In genomic region chr12:71162832-71163711, GRCh38 we compare ENCODE assay signal across 1 cellular context.
TF ChIP-seq lines count a peak whose summit lies in the region.

No MANE protein-coding gene starts in this region.

TF ChIP-seq in HepG2, 621 proteins besides CTCF, POLR2A, EP300 and RAD21 (continued from another document and continues in another):
- TF ChIP-seq HMGXB4 (CRISPR knock-in tag; IDR thresholded peaks at IDR 0.05; ENCODE audit: borderline replicate concordance in 1 of 2, low read depth in 1 of 2): 0 out of 4 replicates have a peak, but pooled peaks of 1 of the 2 experiments have one; percentile 26
- peak; percentile 84 for TF ChIP-seq ZNF609 (CRISPR knock-in tag; IDR thresholded peaks at IDR 0.05; ENCODE audit: borderline replicate concordance)
- TF ChIP-seq FOSL2 (CRISPR knock-in tag; IDR thresholded peaks at IDR 0.05): peak; percentile 61
- TF ChIP-seq ZNF615 (CRISPR knock-in tag; IDR thresholded peaks at IDR 0.05; ENCODE audit: borderline replicate concordance): no peak
- no peak for TF ChIP-seq MYC (CRISPR knock-in tag; IDR thresholded peaks at IDR 0.05; ENCODE audit: borderline replicate concordance)
- TF ChIP-seq MYNN (CRISPR knock-in tag; IDR thresholded peaks at IDR 0.05; ENCODE audit: low read depth): no peak
- no peak for TF ChIP-seq MBNL3 (CRISPR knock-in tag; conservative IDR thresholded peaks at IDR 0.05)
- TF ChIP-seq MAFK (conservative IDR thresholded peaks at IDR 0.05 in 1 of 2, IDR thresholded peaks at IDR 0.05 in 1 of 2; ENCODE audit: low read length in 2 of 2): no peak
- no peak for TF ChIP-seq NR0B2 (CRISPR knock-in tag; IDR thresholded peaks at IDR 0.05)
- peak; percentile 69; the same call in 1 of the 2 replicates for TF ChIP-seq PPARG (CRISPR knock-in tag; conservative IDR thresholded peaks at IDR 0.05)
- peak; percentile 99 for TF ChIP-seq MEF2D (CRISPR knock-in tag; IDR thresholded peaks at IDR 0.05)
- TF ChIP-seq HOXA3 (CRISPR knock-in tag; IDR thresholded peaks at IDR 0.05): peak; percentile 41; the same call in 1 of the 2 replicates
- peak; percentile 61 for TF ChIP-seq ZNF18 (CRISPR knock-in tag; IDR thresholded peaks at IDR 0.05; ENCODE audit: insufficient replicate concordance)
- TF ChIP-seq PATZ1 (CRISPR knock-in tag; IDR thresholded peaks at IDR 0.05): no peak
- no peak for TF ChIP-seq TAF1 (CRISPR knock-in tag; IDR thresholded peaks at IDR 0.05)
- no peak for TF ChIP-seq NFRKB (IDR thresholded peaks at IDR 0.05)
- TF ChIP-seq TERF1 (CRISPR knock-in tag; IDR thresholded peaks at IDR 0.05): no peak
- TF ChIP-seq TEAD3 (CRISPR knock-in tag; optimal IDR thresholded peaks at IDR 0.05; ENCODE audit: borderline replicate concordance): no peak
- peak; percentile 25; the same call in 1 of the 2 replicates for TF ChIP-seq ZKSCAN8 (CRISPR knock-in tag; IDR thresholded peaks at IDR 0.05; ENCODE audit: borderline replicate concordance)
- no peak for TF ChIP-seq SP5 (CRISPR knock-in tag; IDR thresholded peaks at IDR 0.05; ENCODE audit: borderline replicate concordance, low read depth)
- TF ChIP-seq ZNF614 (CRISPR knock-in tag; IDR thresholded peaks at IDR 0.05; ENCODE audit: borderline replicate concordance): peak; percentile 58; the same call in 1 of the 2 replicates
- peak; percentile 79 for TF ChIP-seq SIX1 (CRISPR knock-in tag; IDR thresholded peaks at IDR 0.05; ENCODE audit: borderline replicate concordance)
- no peak for TF ChIP-seq ELK4 (CRISPR knock-in tag; IDR thresholded peaks at IDR 0.05; ENCODE audit: borderline replicate concordance)
- TF ChIP-seq POGZ (CRISPR knock-in tag; IDR thresholded peaks at IDR 0.05): peak; percentile 68; the same call in 1 of the 2 replicates
- TF ChIP-seq MAFG (CRISPR knock-in tag; IDR thresholded peaks at IDR 0.05): no peak
- TF ChIP-seq ZBTB44 (CRISPR knock-in tag; IDR thresholded peaks at IDR 0.05): no peak
- peak; percentile 55; the same call in 1 of the 2 replicates for TF ChIP-seq ZNF124 (CRISPR knock-in tag; IDR thresholded peaks at IDR 0.05)
- TF ChIP-seq SOX5 (CRISPR knock-in tag; IDR thresholded peaks at IDR 0.05; ENCODE audit: borderline replicate concordance): peak; percentile 84
- peak; percentile 70 for TF ChIP-seq BRD4 (CRISPR knock-in tag; IDR thresholded peaks at IDR 0.05)
- TF ChIP-seq DPF2 (CRISPR knock-in tag; IDR thresholded peaks at IDR 0.05; ENCODE audit: borderline replicate concordance, low read depth): peak; percentile 68
- peak; percentile 81 for TF ChIP-seq ZGPAT (CRISPR knock-in tag; IDR thresholded peaks at IDR 0.05)
- TF ChIP-seq CREB1 (IDR thresholded peaks at IDR 0.05): peak; percentile 53; the same call in 1 of the 2 replicates
- peak; percentile 82 for TF ChIP-seq CREB1 (CRISPR knock-in tag; IDR thresholded peaks at IDR 0.05)
- 0 out of 2 replicates have a peak, but pooled peaks have one; percentile 27 for TF ChIP-seq DR1 (CRISPR knock-in tag; IDR thresholded peaks at IDR 0.05)
- peak; percentile 71; the same call in 1 of the 2 replicates for TF ChIP-seq ZBTB25 (CRISPR knock-in tag; IDR thresholded peaks at IDR 0.05)
- no peak for TF ChIP-seq ZNF251 (CRISPR knock-in tag; IDR thresholded peaks at IDR 0.05)
- 0 out of 2 replicates have a peak, but pooled peaks have one; percentile 12 for TF ChIP-seq HMG20B (CRISPR knock-in tag; conservative IDR thresholded peaks at IDR 0.05)
- TF ChIP-seq ZSCAN22 (CRISPR knock-in tag; IDR thresholded peaks at IDR 0.05): no peak
- peak; percentile 83 for TF ChIP-seq PITX1 (CRISPR knock-in tag; IDR thresholded peaks at IDR 0.05)
- peak; percentile 95 for TF ChIP-seq NFIC (IDR thresholded peaks at IDR 0.05; ENCODE audit: low read length)
